In genomic region chr1:21785764-21786163, GRCh38 we compare ENCODE assay signal across 6 cellular contexts. TPM values are rescaled to one million over a fixed set of nuclear protein-coding genes. Genes with fewer than 3 reads are reported as not detected.
"Had no signal": no experiment of that assay in that cellular context is flagged by ENCODE, and none has a peak within 500 bp of the region (broad histone marks: within the 10 kb centered on the region; RNA-seq: fewer than 3 reads in every experiment).

No MANE protein-coding gene starts in this region.

RNA-seq across cellular contexts. Expression of gene LDLRAD2, which starts 26.3 kb away (rescaled TPM):
- total RNA-seq: activated CD4-positive, alpha-beta memory T cell treated with anti-CD3 and anti-CD28 coated beads, Interleukin-2, amount 10 ng/mL, durations not matched to agents 7 days and 5 days; activated CD8-positive, alpha-beta memory T cell treated with anti-CD3 and anti-CD28 coated beads, Interleukin-2, amount 10 ng/mL, durations not matched to agents 7 days and 5 days; activated CD8-positive, alpha-beta T cell treated with anti-CD3 and anti-CD28 coated beads, Interleukin-2, amount 10 ng/mL, durations not matched to agents 7 days and 5 days; activated T-helper 2 cell treated with anti-CD3 and anti-CD28 coated beads, Interferon-gamma antibody, Interleukin-2, Interleukin-4, amounts not matched to agents 10 μg/mL and 5 μg/mL and 100 μg/mL, durations not matched to agents 14 hours and 24 hours and 36 hours; ascending aorta; bronchial epithelial cell had no signal
